ENCODE assay signal across 26 cellular contexts in the genomic region with DNA sequence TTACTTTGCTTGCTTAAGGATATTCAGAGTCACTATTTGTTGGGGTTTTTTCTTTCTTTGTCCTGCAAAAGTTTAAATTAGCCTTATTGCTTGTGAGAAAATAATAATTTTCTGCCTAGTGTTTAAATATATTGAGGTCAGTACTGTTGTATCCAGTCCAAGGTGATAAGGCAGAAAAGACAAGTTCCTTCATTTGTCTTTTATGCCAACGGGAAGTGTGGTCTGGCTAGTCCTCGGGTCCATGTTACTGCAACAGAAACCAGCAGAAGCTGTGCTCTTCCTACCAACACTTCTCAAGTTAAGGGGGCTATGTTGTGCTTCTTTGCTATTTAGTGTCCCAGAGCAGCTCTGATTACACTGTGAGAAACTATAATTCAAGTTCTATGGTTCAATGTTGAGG.
"Had no signal": no experiment of that assay in that cellular context is flagged by ENCODE, and none has a peak within 500 bp of the region (broad histone marks: within the 10 kb centered on the region; RNA-seq: fewer than 3 reads in every experiment).

No MANE protein-coding gene starts in this region.

- H3K4me3 Mint-ChIP-seq: activated CD8-positive, alpha-beta memory T cell treated with anti-CD3 and anti-CD28 coated beads, Interleukin-2, amount 10 ng/mL, durations not matched to agents 7 days and 5 days; activated CD8-positive, alpha-beta T cell treated with anti-CD3 and anti-CD28 coated beads, Interleukin-2, amount 10 ng/mL, durations not matched to agents 7 days and 5 days; activated naive CD8-positive, alpha-beta T cell treated with anti-CD3 and anti-CD28 coated beads, Interleukin-2, amount 50 U/mL, for 24 hours; activated T-cell treated with anti-CD3 and anti-CD28 coated beads, Interleukin-2, amount 50 U/mL, for 24 hours; activated T-helper 1 cell treated with anti-CD3 and anti-CD28 coated beads, Interleukin-12 subunit alpha, Interleukin-12 subunit beta, Interleukin-2, Interleukin-4 antibody, amounts not matched to agents 30 ng/mL and 10 ng/mL and 1 ng/mL, durations not matched to agents 14 hours and 24 hours and 36 hours; IgD-negative memory B cell; T-helper 1 cell treated with Interleukin-12 subunit alpha and Interleukin-12 subunit beta and Interleukin-4 antibody, amounts not matched to agents 30 μg/mL and 1 μg/mL, for 36 hours had no signal

- H3K4me1 ChIP-seq: Peyer's patch had no signal

- H3K27ac ChIP-seq: Peyer's patch, RWPE1 had no signal

- H3K27ac Mint-ChIP-seq: activated CD8-positive, alpha-beta memory T cell treated with anti-CD3 and anti-CD28 coated beads, Interleukin-2, amount 10 ng/mL, durations not matched to agents 7 days and 5 days; activated CD8-positive, alpha-beta T cell treated with anti-CD3 and anti-CD28 coated beads, Interleukin-2, amount 10 ng/mL, durations not matched to agents 7 days and 5 days; activated naive CD4-positive, alpha-beta T cell treated with anti-CD3 and anti-CD28 coated beads, Interleukin-2, amount 50 U/mL, for 72 hours; activated naive CD8-positive, alpha-beta T cell treated with anti-CD3 and anti-CD28 coated beads, Interleukin-2, amount 50 U/mL, for 24 hours; activated T-cell treated with anti-CD3 and anti-CD28 coated beads, Interleukin-2, amount 50 U/mL, for 24 hours; activated T-helper 1 cell treated with anti-CD3 and anti-CD28 coated beads, Interleukin-12 subunit alpha, Interleukin-12 subunit beta, Interleukin-2, Interleukin-4 antibody, amounts not matched to agents 30 ng/mL and 10 ng/mL and 1 ng/mL, durations not matched to agents 14 hours and 24 hours and 36 hours; IgD-negative memory B cell; T-helper 1 cell treated with Interleukin-12 subunit alpha and Interleukin-12 subunit beta and Interleukin-4 antibody, amounts not matched to agents 30 μg/mL and 1 μg/mL, for 36 hours had no signal

- H3K27me3 ChIP-seq: Peyer's patch had no signal

- H3K4me1 Mint-ChIP-seq: activated CD8-positive, alpha-beta memory T cell treated with anti-CD3 and anti-CD28 coated beads, Interleukin-2, amount 10 ng/mL, durations not matched to agents 7 days and 5 days; activated naive CD8-positive, alpha-beta T cell treated with anti-CD3 and anti-CD28 coated beads, Interleukin-2, amount 50 U/mL, for 24 hours; IgD-negative memory B cell had no signal

- H3K4me3 ChIP-seq: Peyer's patch had no signal

- DNase-seq: activated CD4-positive, alpha-beta T cell treated with anti-CD3 and anti-CD28 coated beads for 4 hours; activated CD4-positive, alpha-beta T cell treated with anti-CD3 and anti-CD28 coated beads, Interleukin-2, amount 50 U/mL, for 4 hours; activated CD8-positive, alpha-beta memory T cell treated with anti-CD3 and anti-CD28 coated beads, Interleukin-2, amount 10 ng/mL, durations not matched to agents 7 days and 5 days; activated CD8-positive, alpha-beta T cell treated with anti-CD3 and anti-CD28 coated beads, Interleukin-2, amount 10 ng/mL, durations not matched to agents 7 days and 5 days; activated effector memory CD4-positive, alpha-beta T cell treated with Interleukin-2 at 50 U/mL for 16 hours; activated naive CD4-positive, alpha-beta T cell; activated naive CD8-positive, alpha-beta T cell treated with anti-CD3 and anti-CD28 coated beads, Interleukin-2, amount 50 U/mL, for 24 hours; activated T-cell treated with anti-CD3 and anti-CD28 coated beads, Interleukin-2, amount 50 U/mL, for 24 hours; amniotic stem cell; KG1; MV-4-11; NCI-H1092 treated with DMSO at 0.1 percent for 48 hours; NCI-H1417 treated with DMSO at 0.1 percent for 48 hours; NCI-H1694; NCI-H2029 treated with DMSO at 0.1 percent for 48 hours; NCI-H345; NCI-H510A; NCI-H526 treated with DMSO at 0.1 percent for 48 hours; NK-92 treated with Interleukin-12 subunit alpha and Interleukin-12 subunit beta, amount 100 ng/mL, for 24 hours; Peyer's patch; SHP77 treated with DMSO at 0.1 percent for 48 hours had no signal

- H3K36me3 ChIP-seq: Peyer's patch had no signal

- H3K9me3 ChIP-seq: Peyer's patch had no signal

- H3K36me3 Mint-ChIP-seq: activated CD8-positive, alpha-beta memory T cell treated with anti-CD3 and anti-CD28 coated beads, Interleukin-2, amount 10 ng/mL, durations not matched to agents 7 days and 5 days; activated naive CD4-positive, alpha-beta T cell treated with anti-CD3 and anti-CD28 coated beads, Interleukin-2, amount 50 U/mL, for 72 hours; IgD-negative memory B cell had no signal

- H3K9me3 Mint-ChIP-seq: activated naive CD4-positive, alpha-beta T cell treated with anti-CD3 and anti-CD28 coated beads, Interleukin-2, amount 50 U/mL, for 72 hours; activated naive CD8-positive, alpha-beta T cell treated with anti-CD3 and anti-CD28 coated beads, Interleukin-2, amount 50 U/mL, for 24 hours; activated T-cell treated with anti-CD3 and anti-CD28 coated beads, Interleukin-2, amount 50 U/mL, for 24 hours; activated T-helper 1 cell treated with anti-CD3 and anti-CD28 coated beads, Interleukin-12 subunit alpha, Interleukin-12 subunit beta, Interleukin-2, Interleukin-4 antibody, amounts not matched to agents 30 ng/mL and 10 ng/mL and 1 ng/mL, durations not matched to agents 14 hours and 24 hours and 36 hours; IgD-negative memory B cell; T-helper 1 cell treated with Interleukin-12 subunit alpha and Interleukin-12 subunit beta and Interleukin-4 antibody, amounts not matched to agents 30 μg/mL and 1 μg/mL, for 36 hours had no signal
